8 cellular contexts compared by ENCODE assay signal in genomic region chr19:10510301-10510802, GRCh38. TPM values are rescaled to one million over a fixed set of nuclear protein-coding genes. Genes with fewer than 3 reads are reported as not detected.
A peak's percentile ranks its signal among the peaks of the same experiment; 100 is the strongest.
DNase-seq lines count a peak whose midpoint lies in the region; ATAC-seq and TF ChIP-seq lines count a peak whose summit lies in the region.

No MANE protein-coding gene starts in this region.

- H3K36me3 ChIP-seq in endodermal cell (ENCODE audit: control insufficient read depth, insufficient read depth, low read length): no peaks in the 10 kb centered on the region
- no peaks in the 10 kb centered on the region for H3K36me3 ChIP-seq in psoas muscle (ENCODE audit: insufficient read depth in 1 of 2, low read depth in 1 of 2)

- ATAC-seq in psoas muscle: no peak
- no peak for ATAC-seq in HG02938 (IDR thresholded peaks at IDR 0.05; ENCODE audit: unreplicated experiment)
- ATAC-seq in GM21786 (IDR thresholded peaks at IDR 0.05; ENCODE audit: unreplicated experiment): no peak

- no peak overlapping the region for H3K27ac Mint-ChIP-seq in endodermal cell

- H3K4me1 Mint-ChIP-seq in endodermal cell: no peaks in the 10 kb centered on the region

- H3K36me3 Mint-ChIP-seq in endodermal cell (ENCODE audit: low read depth): no peaks in the 10 kb centered on the region

- H3K9ac ChIP-seq in endodermal cell (ENCODE audit: extremely low read depth, low read length, poor library complexity, severe bottlenecking): no peak overlapping the region

- no peaks in the 10 kb centered on the region for H3K9me3 Mint-ChIP-seq in endodermal cell

- no peak overlapping the region for H3K4me3 ChIP-seq in AG09309 (ENCODE audit: control insufficient read depth, low read depth, low read length)
- H3K4me3 ChIP-seq in endodermal cell (ENCODE audit: low read length): no peak overlapping the region
- no peak overlapping the region for H3K4me3 ChIP-seq in psoas muscle

- no peaks in the 10 kb centered on the region for H3K9me3 ChIP-seq in endodermal cell (ENCODE audit: control insufficient read depth, low read length)
- H3K9me3 ChIP-seq in psoas muscle: no peaks in the 10 kb centered on the region

- H3K27ac ChIP-seq in endodermal cell (ENCODE audit: low read depth, low read length) (no peak overlapping the region), psoas muscle (no peak overlapping the region)

- TF ChIP-seq CTCF in AG09309 (IDR thresholded peaks at IDR 0.05; ENCODE audit: control insufficient read depth, insufficient read depth, low read depth, low read length, missing control alignments) (peak; percentile 72), endodermal cell (conservative IDR thresholded peaks at IDR 0.05) (peak; percentile 93), psoas muscle (IDR thresholded peaks at IDR 0.05) (peak; percentile 52)

- CTCF ChIA-PET in HEK293T (lab: Yijun Ruan, JAX): interaction anchor here (0.6 to 1.4 kb wide), 5 partner anchors 20 to 137 kb away, joined by 3 to 5 read pairs (median 4); no protein-coding TSS in a partner anchor

- no peak for DNase-seq in AG09309 (ENCODE audit: low read depth)
- peak; percentile 33 for DNase-seq in HEK293T (ENCODE audit: extremely low spot score)
- peak; percentile 49 to 61 for DNase-seq in activated CD4-positive, alpha-beta T cell treated with anti-CD3 and anti-CD28 coated beads, Interleukin-2, amount 50 U/mL, for 4 hours
- DNase-seq in endodermal cell: peak; percentile 89
- no peak for DNase-seq in psoas muscle
- DNase-seq in NCI-H1436 treated with DMSO at 0.1 percent for 48 hours (lab: John Stamatoyannopoulos, UW): no peak

- H3K27me3 ChIP-seq in endodermal cell (ENCODE audit: control insufficient read depth, insufficient read depth, low read length, poor library complexity, severe bottlenecking) (peaks cover 36% of the 10 kb centered on the region), psoas muscle (ENCODE audit: insufficient read depth in 3 of 3, low read length in 2 of 3) (peaks cover 0 to 54% (median 13%) of the 10 kb centered on the region in 3 donors)

- H3K27me3 Mint-ChIP-seq in endodermal cell (ENCODE audit: insufficient read depth): peaks cover 46% of the 10 kb centered on the region

- no peak overlapping the region for H3K4me3 Mint-ChIP-seq in endodermal cell

- 24 to 31% methylated on average over 8 to 15 of the region's 15 CpGs for WGBS in endodermal cell (ENCODE audit: insufficient coverage in 1 of 2, insufficient read length in 1 of 2), 2 experiments
- 4 to 9% (median 7%) methylated on average over 15 of the region's 15 CpGs for WGBS in psoas muscle, 3 donors

- H3K4me1 ChIP-seq in endodermal cell (ENCODE audit: control insufficient read depth, insufficient read depth, low read length) (no peaks in the 10 kb centered on the region), psoas muscle (no peaks in the 10 kb centered on the region)

- intact Hi-C loops in psoas muscle (cut with DNase I): no loop called here

- POLR2A ChIA-PET in HEK293T (lab: Yijun Ruan, JAX): interaction anchor here (1.2 kb wide), 1 partner anchor 10 kb away, joined by 3 read pairs; no protein-coding TSS in a partner anchor

TF ChIP-seq in HEK293T, 16 proteins besides CTCF, POLR2A, EP300 and RAD21:
- TF ChIP-seq HDGF (IDR thresholded peaks at IDR 0.05; ENCODE audit: borderline replicate concordance) (no peak), ELF4 (IDR thresholded peaks at IDR 0.05) (no peak), SUZ12 (IDR thresholded peaks at IDR 0.05) (no peak), NFRKB (IDR thresholded peaks at IDR 0.05) (no peak), L3MBTL2 (conservative IDR thresholded peaks at IDR 0.05) (no peak), TARDBP (IDR thresholded peaks at IDR 0.05) (no peak), FOXK2 (IDR thresholded peaks at IDR 0.05) (no peak), FOXA1 (IDR thresholded peaks at IDR 0.05) (no peak), CTBP1 (IDR thresholded peaks at IDR 0.05; ENCODE audit: borderline replicate concordance) (no peak), BHLHE40 (IDR thresholded peaks at IDR 0.05; ENCODE audit: borderline replicate concordance) (no peak), FOXM1 (IDR thresholded peaks at IDR 0.05; ENCODE audit: borderline replicate concordance) (no peak), ARNT (IDR thresholded peaks at IDR 0.05) (no peak), LEF1 (IDR thresholded peaks at IDR 0.05; ENCODE audit: borderline replicate concordance) (no peak), ZNF384 (IDR thresholded peaks at IDR 0.05) (no peak), SP1 (IDR thresholded peaks at IDR 0.05) (no peak)
- TF ChIP-seq, protein P1, sequence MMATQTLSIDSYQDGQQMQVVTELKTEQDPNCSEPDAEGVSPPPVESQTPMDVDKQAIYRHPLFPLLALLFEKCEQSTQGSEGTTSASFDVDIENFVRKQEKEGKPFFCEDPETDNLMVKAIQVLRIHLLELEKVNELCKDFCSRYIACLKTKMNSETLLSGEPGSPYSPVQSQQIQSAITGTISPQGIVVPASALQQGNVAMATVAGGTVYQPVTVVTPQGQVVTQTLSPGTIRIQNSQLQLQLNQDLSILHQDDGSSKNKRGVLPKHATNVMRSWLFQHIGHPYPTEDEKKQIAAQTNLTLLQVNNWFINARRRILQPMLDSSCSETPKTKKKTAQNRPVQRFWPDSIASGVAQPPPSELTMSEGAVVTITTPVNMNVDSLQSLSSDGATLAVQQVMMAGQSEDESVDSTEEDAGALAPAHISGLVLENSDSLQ (IDR thresholded peaks at IDR 0.05): no peak

RNA-seq across cellular contexts. Expression of gene S1PR5, which starts 6.9 kb away (rescaled TPM):
- total RNA-seq in endodermal cell: 1 to 10 TPM; 1.2 to 5.1 TPM
- polyA plus RNA-seq in endodermal cell (2013, experiment 1 of 2): 1.6 TPM
- polyA plus RNA-seq in endodermal cell (2013, experiment 2 of 2): 1.6 TPM
- under 1 TPM; 0.15 to 0.30 (median 0.17) TPM for total RNA-seq in psoas muscle
- polyA plus RNA-seq in psoas muscle: under 1 TPM; 0.07 to 0.12 (median 0.08) TPM

RNA-seq across cellular contexts. Expression of gene KEAP1, which starts 7.2 kb away (rescaled TPM):
- total RNA-seq in endodermal cell: 10 to 100 TPM; 53.3 to 59.5 TPM
- 32.7 TPM for polyA plus RNA-seq in endodermal cell (2013, experiment 1 of 2)
- polyA plus RNA-seq in endodermal cell (2013, experiment 2 of 2): 27.5 TPM
- 100 to 1,000 TPM; 109 to 208 (median 169) TPM for total RNA-seq in psoas muscle
- polyA plus RNA-seq in psoas muscle: 100 to 1,000 TPM; 154 to 242 (median 205) TPM

RNA-seq across cellular contexts. Expression of gene ATG4D, which starts 33.4 kb away (rescaled TPM):
- total RNA-seq in endodermal cell: 10 to 100 TPM; 37.9 to 44.8 TPM
- 30.8 TPM for polyA plus RNA-seq in endodermal cell (2013, experiment 1 of 2)
- polyA plus RNA-seq in endodermal cell (2013, experiment 2 of 2): 29.5 TPM
- total RNA-seq in psoas muscle: 10 to 100 TPM; 42.5 to 71.8 (median 60.8) TPM
- polyA plus RNA-seq in psoas muscle: 10 to 100 TPM; 49.3 to 95.7 (median 72.8) TPM

RNA-seq across cellular contexts. Expression of gene KRI1, which starts 55.5 kb away (rescaled TPM):
- total RNA-seq in endodermal cell: 10 to 100 TPM; 45.2 to 47.7 TPM
- polyA plus RNA-seq in endodermal cell (2013, experiment 1 of 2): 29.4 TPM
- 27.3 TPM for polyA plus RNA-seq in endodermal cell (2013, experiment 2 of 2)
- total RNA-seq in psoas muscle: 10 to 100 TPM; 17.3 to 20.6 (median 20.3) TPM
- 10 to 100 TPM; 14.8 to 21.6 (median 20.1) TPM for polyA plus RNA-seq in psoas muscle

RNA-seq across cellular contexts. Expression of gene CDKN2D, which starts 58.4 kb away (rescaled TPM):
- total RNA-seq in endodermal cell (1 to 10 TPM; 3.5 to 4.6 TPM), psoas muscle (10 to 100 TPM in 3 of 4 donors, 1 to 10 TPM in 1; 6.1 to 13.1 (median 11.8) TPM)
- polyA plus RNA-seq in endodermal cell (2013, experiment 1 of 2): 20.0 TPM
- 18.2 TPM for polyA plus RNA-seq in endodermal cell (2013, experiment 2 of 2)
- 10 to 100 TPM; 18.0 to 29.2 (median 22.7) TPM for polyA plus RNA-seq in psoas muscle

Comparison
In these comparisons a context has a peak if more than half of its experiments do, and no peak if none do; other contexts are left out.
1. DNase-seq: peak in HEK293T (single experiment), activated CD4-positive, alpha-beta T cell treated with anti-CD3 and anti-CD28 coated beads, Interleukin-2, amount 50 U/mL, for 4 hours (2 of 2) and endodermal cell (single experiment); none in AG09309 (single experiment), psoas muscle (0 of 2) and NCI-H1436 treated with DMSO at 0.1 percent for 48 hours (single experiment).
2. Peak in every context shown above with its lines, with median percentiles within 50 percentile points of each other: CTCF ChIP-seq.